In the genomic region with DNA sequence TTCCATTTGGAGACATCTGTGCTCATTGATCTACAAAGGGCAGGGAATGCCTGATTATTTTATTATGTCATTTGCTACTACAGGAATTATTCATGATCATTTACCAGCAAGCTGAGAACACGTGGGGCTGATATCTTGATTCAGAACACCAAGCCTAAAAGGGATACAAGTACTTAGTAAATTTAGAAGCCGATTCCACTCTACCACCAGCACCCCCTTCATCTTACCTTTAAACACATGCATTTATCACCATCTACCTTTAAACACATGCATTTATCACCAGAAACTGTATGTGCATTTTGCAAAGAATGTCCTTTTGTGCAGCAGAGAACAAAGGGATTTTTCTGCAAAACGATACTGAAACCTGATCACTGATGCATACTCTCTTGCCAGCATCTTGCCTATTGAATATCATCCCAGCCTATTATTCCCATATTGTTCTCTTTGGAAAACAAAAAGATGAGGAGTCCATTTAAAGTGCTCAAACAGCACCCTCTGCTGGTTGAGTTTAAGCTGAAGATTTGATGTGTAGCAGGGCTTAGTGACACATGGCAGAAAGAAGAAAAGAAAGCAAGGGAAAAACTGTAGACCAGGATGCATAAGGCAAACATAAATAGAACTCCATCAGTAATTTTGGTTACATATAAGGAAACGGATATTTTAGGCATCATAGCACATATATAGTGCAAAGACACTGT, we compare ENCODE assay signal across 8 cellular contexts.
A peak's percentile ranks its signal among the peaks of the same experiment; 100 is the strongest.
DNase-seq lines count a peak whose midpoint lies in the region; ATAC-seq and TF ChIP-seq lines count a peak whose summit lies in the region.

No MANE protein-coding gene starts in this region.

- intact Hi-C loops in heart right ventricle (cut with DNase I) (loop anchor here (1.0 to 10.0 kb wide), 19 partner anchors 68 to 1188 kb away; a partner anchor contains a TSS), psoas muscle (cut with DNase I) (loop anchor here (5.0 to 10.0 kb wide), 5 partner anchors 77 to 1188 kb away; no protein-coding TSS in a partner anchor)

- no peaks in the 10 kb centered on the region for H3K27me3 ChIP-seq in H7 (ENCODE audit: control insufficient read depth, insufficient read depth, low read length)
- H3K27me3 ChIP-seq in OCI-LY3 (ENCODE audit: low read depth, low read length), result no peaks in the 10 kb centered on the region
- no peaks in the 10 kb centered on the region for H3K27me3 ChIP-seq in heart right ventricle
- H3K27me3 ChIP-seq in psoas muscle (ENCODE audit: insufficient read depth in 3 of 3, low read length in 2 of 3), result no peaks in the 10 kb centered on the region

- H3K27ac ChIP-seq in OCI-LY3 (ENCODE audit: low read length) (peak overlapping the region; percentile 41; the same call in 1 of the 2 replicates), heart right ventricle (peak overlapping the region in 2 of 10 donors; percentile 23 to 58), psoas muscle (no peak overlapping the region)

- peaks cover 36% of the 10 kb centered on the region for H3K4me1 ChIP-seq in OCI-LY3 (ENCODE audit: low read length)
- H3K4me1 ChIP-seq in heart right ventricle, result peaks cover 0 to 38% (median 8%) of the 10 kb centered on the region in 9 donors
- no peaks in the 10 kb centered on the region for H3K4me1 ChIP-seq in psoas muscle

- H3K79me2 ChIP-seq in OCI-LY3 (ENCODE audit: low read length), result no peaks in the 10 kb centered on the region

- ATAC-seq in heart right ventricle, result peak; percentile 67 to 92 (median 86)
- peak; percentile 63 to 87 (median 76) for ATAC-seq in psoas muscle

- H3K9ac ChIP-seq in OCI-LY3 (ENCODE audit: low read length), result peak overlapping the region; percentile 29

- 0 out of 2 replicates have a peak overlapping the region, but pooled peaks have one; percentile 37 for H2AFZ ChIP-seq in OCI-LY3 (ENCODE audit: low read depth, low read length)

- H3K4me3 ChIP-seq in H7 (ENCODE audit: insufficient read depth, low read depth, low read length) (no peak overlapping the region), OCI-LY3 (ENCODE audit: low read length) (peak overlapping the region; percentile 53), heart right ventricle (no peak overlapping the region), psoas muscle (no peak overlapping the region)

- peak overlapping the region; percentile 70 for H3K4me2 ChIP-seq in OCI-LY3 (ENCODE audit: low read length)

- TF ChIP-seq CTCF in OCI-LY3 (IDR thresholded peaks at IDR 0.05; ENCODE audit: low read depth, low read length) (peak; percentile 100), heart right ventricle (IDR thresholded peaks at IDR 0.05) (peak; percentile 70 to 89 (median 82)), psoas muscle (IDR thresholded peaks at IDR 0.05) (peak; percentile 87)

- H3K9me3 ChIP-seq in OCI-LY3 (ENCODE audit: insufficient read depth, low read length) (0 out of 2 replicates have a peak, but pooled peaks cover 3% of the 10 kb centered on the region), heart right ventricle (peaks cover 0 to 9% (median 0%) of the 10 kb centered on the region in 11 donors), psoas muscle (no peaks in the 10 kb centered on the region)

- H3K36me3 ChIP-seq in H7 (replicated peaks; ENCODE audit: control insufficient read depth, insufficient read depth, low read length) (no peaks in the 10 kb centered on the region), OCI-LY3 (replicated peaks; ENCODE audit: low read depth, low read length) (no peaks in the 10 kb centered on the region), heart right ventricle (no peaks in the 10 kb centered on the region), psoas muscle (ENCODE audit: insufficient read depth in 1 of 2, low read depth in 1 of 2) (no peaks in the 10 kb centered on the region)

- WGBS in heart right ventricle, 2 donors, result 7 to 8% methylated on average over 4 of the region's 4 CpGs
- WGBS in psoas muscle, 3 donors, result 2 to 11% (median 3%) methylated on average over 4 of the region's 4 CpGs

- no peaks in the 10 kb centered on the region for H4K20me1 ChIP-seq in OCI-LY3 (ENCODE audit: insufficient read depth, low read length)

- peak; percentile 71 for DNase-seq in stimulated activated CD4-positive, alpha-beta T cell treated with anti-CD3 and anti-CD28 coated beads, Interleukin-4, amount 100 ng/mL, for 24 hours
- DNase-seq in stimulated activated CD4-positive, alpha-beta T cell treated with anti-CD3 and anti-CD28 coated beads, Interleukin-4, amount 100 ng/mL, for 1 hour, result no peak
- DNase-seq in H7 (peak; percentile 23), Kasumi-1 (lab: John Stamatoyannopoulos, UW) (peak; percentile 71 to 76), amygdala (lab: John Stamatoyannopoulos, UW) (peak in 37 of 56 donors; percentile 4 to 90 (median 25)), heart right ventricle (peak in 1 of 2 donors; percentile 82), psoas muscle (no peak)

Comparison
In these comparisons a context has a peak if more than half of its experiments do, and no peak if none do; other contexts are left out.
1. DNase-seq: peak in stimulated activated CD4-positive, alpha-beta T cell treated with anti-CD3 and anti-CD28 coated beads, Interleukin-4, amount 100 ng/mL, for 24 hours (single experiment), H7 (single experiment), Kasumi-1 (2 of 2) and amygdala (37 of 56); none in stimulated activated CD4-positive, alpha-beta T cell treated with anti-CD3 and anti-CD28 coated beads, Interleukin-4, amount 100 ng/mL, for 1 hour (single experiment) and psoas muscle (0 of 2).
2. Peak in every context shown above with its lines, with median percentiles within 50 percentile points of each other: CTCF ChIP-seq.